12 cellular contexts compared by ENCODE assay signal in genomic region chr15:64452988-64453688, GRCh38. TPM values are rescaled to one million over a fixed set of nuclear protein-coding genes. Genes with fewer than 3 reads are reported as not detected.
DNase-seq lines count a peak whose midpoint lies in the region; ATAC-seq and TF ChIP-seq lines count a peak whose summit lies in the region.
"Had no signal": no experiment of that assay in that cellular context is flagged by ENCODE, and none has a peak within 500 bp of the region (broad histone marks: within the 10 kb centered on the region; RNA-seq: fewer than 3 reads in every experiment).

No MANE protein-coding gene starts in this region.

- TF ChIP-seq CTCF in RWPE1 (conservative IDR thresholded peaks at IDR 0.05; ENCODE audit: low read depth): no peak
- no peak for TF ChIP-seq CTCF in heart left ventricle (IDR thresholded peaks at IDR 0.05)
- TF ChIP-seq CTCF in sigmoid colon (IDR thresholded peaks at IDR 0.05): no peak
- TF ChIP-seq CTCF in brain microvascular endothelial cell (IDR thresholded peaks at IDR 0.05; ENCODE audit: low read depth, low read length, missing control alignments): no peak

- POLR2A ChIA-PET in RWPE1 (lab: Yijun Ruan, JAX; ENCODE audit: low non-redundant PET): no interaction called here

- CTCF ChIA-PET in RWPE1 (lab: Yijun Ruan, JAX): interaction anchor here (1.2 kb wide), 1 partner anchor 12 kb away, joined by 4 read pairs; no protein-coding TSS in a partner anchor

- H3K4me3 ChIP-seq in heart left ventricle (no peak overlapping the region), sigmoid colon (no peak overlapping the region), brain microvascular endothelial cell (ENCODE audit: low read depth, low read length) (no peak overlapping the region)
- H3K4me3 ChIP-seq: lower lobe of right lung had no signal

- no peak for TF ChIP-seq EP300 in sigmoid colon (IDR thresholded peaks at IDR 0.05)

- in situ Hi-C loops in brain microvascular endothelial cell (cut with HindIII; ENCODE audit: low pct_ligation_motif_present, low sequenced_read_pairs): no loop called here

- WGBS in heart left ventricle, 4 donors: 73 to 83% (median 77%) methylated on average over 6 of the region's 6 CpGs
- 77 to 80% methylated on average over 6 of the region's 6 CpGs for WGBS in sigmoid colon, 2 donors

- H3K27me3 ChIP-seq in heart left ventricle: no peaks in the 10 kb centered on the region
- H3K27me3 ChIP-seq in sigmoid colon: no peaks in the 10 kb centered on the region
- no peaks in the 10 kb centered on the region for H3K27me3 ChIP-seq in brain microvascular endothelial cell (replicated peaks)

- H3K36me3 ChIP-seq in heart left ventricle: peaks cover 0 to 47% (median 35%) of the 10 kb centered on the region in 9 donors
- peaks cover 0 to 24% (median 2%) of the 10 kb centered on the region in 4 donors for H3K36me3 ChIP-seq in sigmoid colon
- peaks cover 11% of the 10 kb centered on the region for H3K36me3 ChIP-seq in brain microvascular endothelial cell (replicated peaks)

- H3K27ac ChIP-seq in RWPE1 (peak overlapping the region; percentile 74), heart left ventricle (peak overlapping the region in 1 of 12 donors; percentile 19), sigmoid colon (peak overlapping the region; percentile 21 to 47 (median 28)), brain microvascular endothelial cell (no peak overlapping the region)
- H3K27ac ChIP-seq: lower lobe of right lung had no signal

- H3K4me1 ChIP-seq in heart left ventricle (peaks cover 0 to 33% (median 5%) of the 10 kb centered on the region in 12 donors), sigmoid colon (peaks cover 0 to 52% (median 50%) of the 10 kb centered on the region in 4 donors)

- TF ChIP-seq POLR2A in heart left ventricle (IDR thresholded peaks at IDR 0.05): no peak
- TF ChIP-seq POLR2A in sigmoid colon (IDR thresholded peaks at IDR 0.05): no peak

- ATAC-seq in heart left ventricle: peak in 3 of 4 donors; percentile 44 to 63 (median 54)
- ATAC-seq: lower lobe of right lung; stimulated activated naive CD8-positive, alpha-beta T cell treated with anti-CD3 and anti-CD28 coated beads, Interleukin-15, Interleukin-2, amounts not matched to agents 100 U/mL and 50 U/mL, for 24 hours had no signal

- DNase-seq in NCI-H1105 treated with DMSO at 0.1 percent for 48 hours (lab: John Stamatoyannopoulos, UW) (peak; percentile 97), RWPE1 (ENCODE audit: low spot score) (no peak), heart left ventricle (peak in 4 of 5 donors; percentile 40 to 65 (median 44)), sigmoid colon (peak; percentile 83), brain microvascular endothelial cell (no peak), ecto neural progenitor cell (ENCODE audit: low spot score) (no peak), MV-4-11 (lab: John Stamatoyannopoulos, UW) (no peak)
- DNase-seq: activated CD4-positive, alpha-beta T cell treated with anti-CD3 and anti-CD28 coated beads for 4 hours; activated naive CD8-positive, alpha-beta T cell treated with anti-CD3 and anti-CD28 coated beads, Interleukin-2, amount 10 ng/mL, durations not matched to agents 7 days and 5 days; HCEC 1CT; lower lobe of right lung; stimulated activated naive CD8-positive, alpha-beta T cell treated with anti-CD3 and anti-CD28 coated beads, Interleukin-15, Interleukin-2, amounts not matched to agents 100 U/mL and 50 U/mL, for 24 hours had no signal

- H3K9me3 ChIP-seq in heart left ventricle (no peaks in the 10 kb centered on the region), sigmoid colon (no peaks in the 10 kb centered on the region)
- H3K9me3 ChIP-seq: lower lobe of right lung had no signal

- intact Hi-C loops in heart left ventricle (cut with DNase I) (no loop called here), sigmoid colon (cut with DNase I) (no loop called here)

RNA-seq across cellular contexts. Expression of gene ZNF609, which starts 7.2 kb away (rescaled TPM):
- total RNA-seq in heart left ventricle: 10 to 100 TPM; 12.2 to 24.5 (median 17.2) TPM
- polyA plus RNA-seq in heart left ventricle: 10 to 100 TPM in 1 of 2 donors, 1 to 10 TPM in 1; 5.8 to 13.4 TPM
- 10 to 100 TPM; 29.6 to 35.2 (median 31.0) TPM for total RNA-seq in sigmoid colon
- polyA plus RNA-seq in sigmoid colon: 10 to 100 TPM in 1 of 3 donors, 1 to 10 TPM in 2; 4.8 to 13.5 (median 5.5) TPM

Comparison
In these comparisons a context has a peak if more than half of its experiments do, and no peak if none do; other contexts are left out.
1. DNase-seq: peak in NCI-H1105 treated with DMSO at 0.1 percent for 48 hours (single experiment), heart left ventricle (4 of 5) and sigmoid colon (single experiment); none in RWPE1 (single experiment), brain microvascular endothelial cell (single experiment), ecto neural progenitor cell (single experiment) and MV-4-11 (single experiment).